9 cellular contexts compared by ENCODE assay signal in genomic region chr1:41898191-41898713, GRCh38. TPM values are rescaled to one million over a fixed set of nuclear protein-coding genes. Genes with fewer than 3 reads are reported as not detected.
DNase-seq lines count a peak whose midpoint lies in the region; ATAC-seq and TF ChIP-seq lines count a peak whose summit lies in the region.
"Had no signal": no experiment of that assay in that cellular context is flagged by ENCODE, and none has a peak within 500 bp of the region (broad histone marks: within the 10 kb centered on the region; RNA-seq: fewer than 3 reads in every experiment).

No MANE protein-coding gene starts in this region.

- H4K20me1 ChIP-seq in BLaER1 treated with 17β-estradiol and CSF1 and Interleukin-3, amounts not matched to agents 10 nM and 100 nM, result no peaks in the 10 kb centered on the region

- H3K9me3 ChIP-seq in BLaER1 treated with 17β-estradiol and CSF1 and Interleukin-3, amounts not matched to agents 10 nM and 100 nM (replicated peaks in 1 of 11), result peaks cover 0 to 6% (median 0%) of the 10 kb centered on the region in 11 experiments; a peak in 3 of 22 replicates
- H3K9me3 ChIP-seq in RWPE2 (ENCODE audit: severe bottlenecking), result no peaks in the 10 kb centered on the region

- H3K27ac ChIP-seq in BLaER1 treated with 17β-estradiol and CSF1 and Interleukin-3, amounts not matched to agents 10 nM and 100 nM, result peak overlapping the region in 10 of 11 experiments; percentile 24 to 82 (median 64); a peak in 17 of 22 replicates
- peak overlapping the region; percentile 98 for H3K27ac ChIP-seq in RWPE2 (ENCODE audit: poor library complexity, severe bottlenecking)

- no peaks in the 10 kb centered on the region for H3K9me3 Mint-ChIP-seq in activated naive CD4-positive, alpha-beta T cell treated with anti-CD3 and anti-CD28 coated beads, Interleukin-2, amount 50 U/mL, for 24 hours
- no peaks in the 10 kb centered on the region for H3K9me3 Mint-ChIP-seq in naive thymus-derived CD8-positive, alpha-beta T cell
- H3K9me3 Mint-ChIP-seq: naive B cell had no signal

- peak overlapping the region; percentile 23 for H3K4me3 Mint-ChIP-seq in activated naive CD4-positive, alpha-beta T cell treated with anti-CD3 and anti-CD28 coated beads, Interleukin-2, amount 50 U/mL, for 24 hours
- H3K4me3 Mint-ChIP-seq in naive thymus-derived CD8-positive, alpha-beta T cell, result peak overlapping the region in 9 of 10 donors; percentile 2 to 75 (median 52)

- peak overlapping the region; percentile 44 to 83 (median 64) for H3K4me2 ChIP-seq in BLaER1 treated with 17β-estradiol and CSF1 and Interleukin-3, amounts not matched to agents 10 nM and 100 nM

- H3K27me3 ChIP-seq in BLaER1 treated with 17β-estradiol and CSF1 and Interleukin-3, amounts not matched to agents 10 nM and 100 nM, result no peaks in the 10 kb centered on the region
- no peaks in the 10 kb centered on the region for H3K27me3 ChIP-seq in RWPE2 (ENCODE audit: insufficient read depth, poor library complexity, severe bottlenecking)

- peak overlapping the region in 3 of 11 experiments; percentile 32 to 46 (median 37); a peak in 3 of 22 replicates for H3K9ac ChIP-seq in BLaER1 treated with 17β-estradiol and CSF1 and Interleukin-3, amounts not matched to agents 10 nM and 100 nM

- peak overlapping the region; percentile 86 for H3K27ac Mint-ChIP-seq in activated naive CD4-positive, alpha-beta T cell treated with anti-CD3 and anti-CD28 coated beads, Interleukin-2, amount 50 U/mL, for 24 hours
- peak overlapping the region; percentile 69 to 99 (median 89) for H3K27ac Mint-ChIP-seq in naive thymus-derived CD8-positive, alpha-beta T cell

- ATAC-seq in RWPE2 (ENCODE audit: low read depth), result no peak
- peak; percentile 96 to 99 for ATAC-seq in naive thymus-derived CD8-positive, alpha-beta T cell
- ATAC-seq in HG03354 (IDR thresholded peaks at IDR 0.05; ENCODE audit: poor library complexity, severe bottlenecking, unreplicated experiment), result no peak
- ATAC-seq in GM18861 (IDR thresholded peaks at IDR 0.05; ENCODE audit: unreplicated experiment), result no peak
- ATAC-seq in GM19395 (IDR thresholded peaks at IDR 0.05; ENCODE audit: unreplicated experiment), result no peak
- ATAC-seq in HG03432 (IDR thresholded peaks at IDR 0.05; ENCODE audit: unreplicated experiment), result no peak

- no peak for DNase-seq in RWPE2 (ENCODE audit: low spot score)
- DNase-seq in naive thymus-derived CD8-positive, alpha-beta T cell, result peak in 9 of 10 donors; percentile 35 to 92 (median 76)
- DNase-seq: naive B cell had no signal

- POLR2A ChIA-PET in naive thymus-derived CD8-positive, alpha-beta T cell (lab: Charles Lee), result interaction anchor here (1.3 to 8.3 kb wide), 5 partner anchors 16 to 137 kb away, joined by 4 to 114 read pairs (median 10); partner anchors contain the start of gene HIVEP3

- H3K36me3 ChIP-seq in BLaER1 treated with 17β-estradiol and CSF1 and Interleukin-3, amounts not matched to agents 10 nM and 100 nM, result no peaks in the 10 kb centered on the region
- H3K36me3 ChIP-seq in RWPE2 (ENCODE audit: low read depth), result no peaks in the 10 kb centered on the region

- H3K4me1 Mint-ChIP-seq in activated naive CD4-positive, alpha-beta T cell treated with anti-CD3 and anti-CD28 coated beads, Interleukin-2, amount 50 U/mL, for 24 hours, result peaks cover 87% of the 10 kb centered on the region
- peaks cover 35 to 84% (median 73%) of the 10 kb centered on the region in 4 donors for H3K4me1 Mint-ChIP-seq in naive thymus-derived CD8-positive, alpha-beta T cell

- peaks cover 25 to 63% (median 36%) of the 10 kb centered on the region in 10 experiments for H3K4me1 ChIP-seq in BLaER1 treated with 17β-estradiol and CSF1 and Interleukin-3, amounts not matched to agents 10 nM and 100 nM
- peaks cover 50% of the 10 kb centered on the region for H3K4me1 ChIP-seq in RWPE2 (ENCODE audit: insufficient read depth, poor library complexity, severe bottlenecking)

- H3K4me3 ChIP-seq in BLaER1 treated with 17β-estradiol and CSF1 and Interleukin-3, amounts not matched to agents 10 nM and 100 nM, result no peak overlapping the region
- no peak overlapping the region for H3K4me3 ChIP-seq in RWPE2 (ENCODE audit: severe bottlenecking)

- H3K27me3 Mint-ChIP-seq in activated naive CD4-positive, alpha-beta T cell treated with anti-CD3 and anti-CD28 coated beads, Interleukin-2, amount 50 U/mL, for 24 hours, result no peaks in the 10 kb centered on the region
- H3K27me3 Mint-ChIP-seq in naive thymus-derived CD8-positive, alpha-beta T cell, result no peaks in the 10 kb centered on the region

- TF ChIP-seq CTCF in RWPE2 (IDR thresholded peaks at IDR 0.05; ENCODE audit: poor library complexity, severe bottlenecking), result no peak

- H3K36me3 Mint-ChIP-seq in activated naive CD4-positive, alpha-beta T cell treated with anti-CD3 and anti-CD28 coated beads, Interleukin-2, amount 50 U/mL, for 24 hours, result no peaks in the 10 kb centered on the region
- no peaks in the 10 kb centered on the region for H3K36me3 Mint-ChIP-seq in naive thymus-derived CD8-positive, alpha-beta T cell
- H3K36me3 Mint-ChIP-seq: naive B cell had no signal

RNA-seq across cellular contexts. Expression of gene HIVEP3, which starts 20.5 kb away (rescaled TPM):
- total RNA-seq in naive thymus-derived CD8-positive, alpha-beta T cell, result 1 to 10 TPM; 6.3 TPM
- 1 to 10 TPM; 5.5 to 9.8 (median 5.8) TPM for polyA plus RNA-seq in naive thymus-derived CD8-positive, alpha-beta T cell

Comparison
In these comparisons a context has a peak if more than half of its experiments do, and no peak if none do; other contexts are left out.
1. ATAC-seq: peak in naive thymus-derived CD8-positive, alpha-beta T cell (2 of 2); none in RWPE2 (single experiment), HG03354 (single experiment), GM18861 (single experiment), GM19395 (single experiment) and HG03432 (single experiment).